In genomic region chr3:107525954-107526305, GRCh38 we compare ENCODE assay signal across 8 cellular contexts. TPM values are rescaled to one million over a fixed set of nuclear protein-coding genes. Genes with fewer than 3 reads are reported as not detected.
DNase-seq lines count a peak whose midpoint lies in the region; ATAC-seq and TF ChIP-seq lines count a peak whose summit lies in the region.

No MANE protein-coding gene starts in this region.

- no peak for DNase-seq in BE2C
- DNase-seq in MG63 = no peak
- no peak for DNase-seq in coronary artery (ENCODE audit: low spot score)
- DNase-seq in naive thymus-derived CD8-positive, alpha-beta T cell = peak in 1 of 10 donors; percentile 19
- no peak for DNase-seq in NK-92 (lab: John Stamatoyannopoulos, UW; ENCODE audit: unreplicated experiment)
- DNase-seq in hepatic stellate cell (ENCODE audit: low spot score) = no peak
- DNase-seq in activated gamma-delta T cell treated with Interleukin-2 at 50 U/mL for 16 hours = no peak

- H3K27ac Mint-ChIP-seq in naive thymus-derived CD8-positive, alpha-beta T cell = peak overlapping the region in 9 of 10 donors; percentile 71 to 98 (median 90)

- H3K27me3 ChIP-seq in BE2C (no peaks in the 10 kb centered on the region), MG63 (no peaks in the 10 kb centered on the region)

- H3K36me3 Mint-ChIP-seq in naive thymus-derived CD8-positive, alpha-beta T cell = peaks cover 3 to 37% (median 9%) of the 10 kb centered on the region in 3 donors

- no peaks in the 10 kb centered on the region for H3K9me3 ChIP-seq in BE2C
- no peaks in the 10 kb centered on the region for H3K9me3 ChIP-seq in MG63

- peak overlapping the region; percentile 81 to 98 (median 94) for H3K4me3 Mint-ChIP-seq in naive thymus-derived CD8-positive, alpha-beta T cell

- H3K36me3 ChIP-seq in BE2C (peaks cover 4% of the 10 kb centered on the region), MG63 (peaks cover 15% of the 10 kb centered on the region)

- no peaks in the 10 kb centered on the region for H3K9me3 Mint-ChIP-seq in naive thymus-derived CD8-positive, alpha-beta T cell

- no peaks in the 10 kb centered on the region for H3K27me3 Mint-ChIP-seq in naive thymus-derived CD8-positive, alpha-beta T cell

- ATAC-seq in naive thymus-derived CD8-positive, alpha-beta T cell = no peak
- no peak for ATAC-seq in GM21825 (IDR thresholded peaks at IDR 0.05; ENCODE audit: unreplicated experiment)

- H3K27ac ChIP-seq in coronary artery = no peak overlapping the region

- POLR2A ChIA-PET in naive thymus-derived CD8-positive, alpha-beta T cell (lab: Charles Lee) = no interaction called here

- peaks cover 15 to 57% (median 47%) of the 10 kb centered on the region in 4 donors for H3K4me1 Mint-ChIP-seq in naive thymus-derived CD8-positive, alpha-beta T cell

- peaks cover 4% of the 10 kb centered on the region; the same call in 1 of the 2 replicates for H3K4me1 ChIP-seq in BE2C

- TF ChIP-seq CTCF in BE2C (IDR thresholded peaks at IDR 0.05; ENCODE audit: low read depth, low read length) = no peak
- no peak for TF ChIP-seq CTCF in coronary artery (IDR thresholded peaks at IDR 0.05)

- H3K4me3 ChIP-seq in BE2C (ENCODE audit: low read depth, low read length) = peak overlapping the region; percentile 73
- peak overlapping the region; percentile 80 for H3K4me3 ChIP-seq in MG63
- H3K4me3 ChIP-seq in coronary artery = peak overlapping the region; percentile 90

RNA-seq across cellular contexts. Expression of gene BBX, which starts 3.2 kb away (rescaled TPM):
- polyA plus RNA-seq in BE2C (2012; ENCODE audit: insufficient read depth, insufficient read length, low read depth) = 13.1 TPM
- 13.8 and 18.8 TPM in 2 replicates for total RNA-seq in MG63 (2014; rRNA removed; shearing (Covaris generic); ENCODE audit: low replicate concordance)
- total RNA-seq in naive thymus-derived CD8-positive, alpha-beta T cell = 10 to 100 TPM; 87.8 to 93.2 TPM
- polyA plus RNA-seq in naive thymus-derived CD8-positive, alpha-beta T cell = 10 to 100 TPM; 86.9 to 95.4 (median 94.2) TPM
